ENCODE assay signal across 15 cellular contexts in genomic region chr1:99986656-99987225, GRCh38.
"Had no signal": no experiment of that assay in that cellular context is flagged by ENCODE, and none has a peak within 500 bp of the region (broad histone marks: within the 10 kb centered on the region; RNA-seq: fewer than 3 reads in every experiment).

No MANE protein-coding gene starts in this region.

- H3K27ac Mint-ChIP-seq: activated CD4-positive, alpha-beta T cell treated with anti-CD3 and anti-CD28 coated beads, Interleukin-2, amount 10 ng/mL, durations not matched to agents 24 days and 14 days; activated naive CD4-positive, alpha-beta T cell treated with anti-CD3 and anti-CD28 coated beads for 36 hours; activated T-helper 17 cell treated with anti-CD3 and anti-CD28 coated beads, Interleukin-2, amount 50 U/mL, for 72 hours; T-cell had no signal

- H3K4me3 ChIP-seq: coronary artery, skin epidermis, uterus had no signal

- H3K27me3 Mint-ChIP-seq: activated CD4-positive, alpha-beta T cell treated with anti-CD3 and anti-CD28 coated beads, Interleukin-2, amount 10 ng/mL, durations not matched to agents 24 days and 14 days; activated T-helper 17 cell treated with anti-CD3 and anti-CD28 coated beads, Interleukin-2, amount 50 U/mL, for 72 hours; T-cell had no signal

- H3K4me3 Mint-ChIP-seq: activated CD4-positive, alpha-beta T cell treated with anti-CD3 and anti-CD28 coated beads, Interleukin-2, amount 10 ng/mL, durations not matched to agents 24 days and 14 days; activated naive CD4-positive, alpha-beta T cell treated with anti-CD3 and anti-CD28 coated beads for 36 hours; activated T-helper 17 cell treated with anti-CD3 and anti-CD28 coated beads, Interleukin-2, amount 50 U/mL, for 72 hours; T-cell had no signal

- H3K4me1 Mint-ChIP-seq: activated T-helper 17 cell treated with anti-CD3 and anti-CD28 coated beads, Interleukin-2, amount 50 U/mL, for 72 hours had no signal

- H3K27me3 ChIP-seq: uterus had no signal

- H3K36me3 ChIP-seq: uterus, WERI-Rb-1 had no signal

- ATAC-seq: activated T-helper 17 cell treated with anti-CD3 and anti-CD28 coated beads, Interleukin-2, amount 50 U/mL, for 72 hours; left cardiac atrium; T-cell had no signal

- H3K4me1 ChIP-seq: uterus had no signal

- DNase-seq: activated CD4-positive, alpha-beta T cell treated with anti-CD3 and anti-CD28 coated beads, Interleukin-2, amount 10 ng/mL, durations not matched to agents 24 days and 14 days; activated naive CD4-positive, alpha-beta T cell treated with anti-CD3 and anti-CD28 coated beads for 36 hours; activated T-cell treated with anti-CD3 and anti-CD28 coated beads for 4 hours; caudate nucleus; effector memory CD4-positive, alpha-beta T cell; erythroblast; left cardiac atrium; mesenchymal stem cell; retina; T-cell; uterus; WERI-Rb-1 had no signal

- H3K27ac ChIP-seq: coronary artery, uterus, WERI-Rb-1 had no signal

- H3K9me3 Mint-ChIP-seq: activated T-helper 17 cell treated with anti-CD3 and anti-CD28 coated beads, Interleukin-2, amount 50 U/mL, for 72 hours had no signal
